Comparison of ENCODE assay signal across 26 cellular contexts in the genomic region with DNA sequence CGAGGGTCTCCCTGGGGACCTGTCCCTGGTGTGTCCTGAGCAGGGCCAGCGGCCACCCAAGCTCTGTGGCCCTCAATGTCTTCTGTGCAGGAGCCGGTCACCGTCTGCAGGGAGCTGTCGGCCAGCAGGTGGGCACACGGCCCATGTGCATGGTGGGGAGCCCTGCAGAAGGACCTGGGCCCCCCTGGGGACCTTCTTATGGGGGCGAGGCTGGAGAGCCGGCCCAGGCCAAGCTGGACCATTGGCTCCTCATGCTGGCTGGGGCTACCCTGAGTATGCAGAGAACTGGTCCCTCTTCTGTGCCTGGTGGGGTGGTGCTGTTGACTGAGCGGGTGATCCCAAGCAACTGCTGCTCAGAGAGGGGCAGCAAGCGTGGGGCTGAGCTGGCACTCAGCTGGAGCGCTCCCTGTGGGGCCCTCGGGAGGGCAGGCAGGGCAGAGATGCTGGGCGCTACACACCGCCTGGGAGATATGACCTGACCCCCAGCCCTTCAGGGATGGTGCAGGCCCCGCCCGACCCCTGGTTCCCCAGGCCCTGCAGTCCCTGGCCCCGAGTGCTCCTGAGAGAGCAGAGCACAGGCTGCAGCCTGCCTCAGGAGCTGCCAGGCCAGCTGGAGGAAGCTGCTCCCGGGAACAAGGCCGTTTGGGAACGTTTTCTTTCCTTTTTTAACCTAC. TPM values are rescaled to one million over a fixed set of nuclear protein-coding genes. Genes with fewer than 3 reads are reported as not detected.
DNase-seq lines count a peak whose midpoint lies in the region; ATAC-seq and TF ChIP-seq lines count a peak whose summit lies in the region.
"Had no signal": no experiment of that assay in that cellular context is flagged by ENCODE, and none has a peak within 500 bp of the region (broad histone marks: within the 10 kb centered on the region; RNA-seq: fewer than 3 reads in every experiment).

No MANE protein-coding gene starts in this region.

- H3K4me3 Mint-ChIP-seq in endothelial cell (ENCODE audit: unreplicated experiment): no peak overlapping the region
- H3K4me3 Mint-ChIP-seq: activated CD4-positive, alpha-beta T cell treated with anti-CD3 and anti-CD28 coated beads for 36 hours; activated CD8-positive, alpha-beta T cell treated with anti-CD3 and anti-CD28 coated beads for 36 hours; activated naive CD8-positive, alpha-beta T cell treated with anti-CD3 and anti-CD28 coated beads for 36 hours; nephron progenitor cell; stimulated activated naive CD8-positive, alpha-beta T cell treated with anti-CD3 and anti-CD28 coated beads, Interleukin-15, Interleukin-2, amounts not matched to agents 100 ng/mL and 50 ng/mL, for 24 hours had no signal

- H3K9me3 ChIP-seq in osteoblast (ENCODE audit: low read depth, low read length): no peaks in the 10 kb centered on the region
- H3K9me3 ChIP-seq: BLaER1 treated with 17β-estradiol and CSF1 and Interleukin-3, amounts not matched to agents 10 nM and 100 nM; uterus had no signal

- H3K36me3 Mint-ChIP-seq in endothelial cell (ENCODE audit: low read depth, unreplicated experiment): no peaks in the 10 kb centered on the region
- H3K36me3 Mint-ChIP-seq: activated naive CD8-positive, alpha-beta T cell treated with anti-CD3 and anti-CD28 coated beads for 36 hours had no signal

- H3K4me3 ChIP-seq in H7 (ENCODE audit: insufficient read depth, low read depth, low read length) (no peak overlapping the region), osteoblast (ENCODE audit: insufficient read depth, low read length) (no peak overlapping the region)
- H3K4me3 ChIP-seq: BLaER1 treated with 17β-estradiol and CSF1 and Interleukin-3, amounts not matched to agents 10 nM and 100 nM; uterus had no signal

- peak; percentile 18 for DNase-seq in AG08396 (ENCODE audit: low spot score)
- peak; percentile 66 for DNase-seq in H7
- DNase-seq in endothelial cell (ENCODE audit: low spot score): peak; percentile 1
- DNase-seq in osteoblast (ENCODE audit: insufficient read length, low spot score, missing footprints): peak; percentile 71
- no peak for DNase-seq in NCI-H2107 treated with DMSO at 0.1 percent for 48 hours (lab: John Stamatoyannopoulos, UW; ENCODE audit: unreplicated experiment)
- no peak for DNase-seq in cerebellar nuclear complex (lab: John Stamatoyannopoulos, UW)
- DNase-seq: activated CD4-positive, alpha-beta T cell treated with anti-CD3 and anti-CD28 coated beads for 36 hours; activated CD8-positive, alpha-beta memory T cell treated with anti-CD3 and anti-CD28 coated beads, Interleukin-2, amount 50 U/mL, for 48 hours; activated CD8-positive, alpha-beta T cell treated with anti-CD3 and anti-CD28 coated beads for 36 hours; activated naive CD8-positive, alpha-beta T cell treated with anti-CD3 and anti-CD28 coated beads for 36 hours; left cardiac atrium; MV-4-11; NCI-H1436 treated with DMSO at 0.1 percent for 48 hours; NCI-H2081 treated with DMSO at 0.1 percent for 48 hours; NCI-H345; nephron progenitor cell; stimulated activated CD8-positive, alpha-beta memory T cell treated with anti-CD3 and anti-CD28 coated beads, Interleukin-4, amount 100 ng/mL, for 48 hours; T-helper 9 cell; uterus had no signal

- no peak overlapping the region for H3K4me2 ChIP-seq in osteoblast (ENCODE audit: insufficient read depth, low read length)

- peaks cover 2% of the 10 kb centered on the region for H3K27me3 Mint-ChIP-seq in endothelial cell (ENCODE audit: unreplicated experiment)
- H3K27me3 Mint-ChIP-seq: activated CD4-positive, alpha-beta T cell treated with anti-CD3 and anti-CD28 coated beads for 36 hours; activated CD8-positive, alpha-beta T cell treated with anti-CD3 and anti-CD28 coated beads for 36 hours; activated naive CD8-positive, alpha-beta T cell treated with anti-CD3 and anti-CD28 coated beads for 36 hours; stimulated activated naive CD8-positive, alpha-beta T cell treated with anti-CD3 and anti-CD28 coated beads, Interleukin-15, Interleukin-2, amounts not matched to agents 100 ng/mL and 50 ng/mL, for 24 hours had no signal

- no peaks in the 10 kb centered on the region for H4K20me1 ChIP-seq in osteoblast (ENCODE audit: insufficient read depth, low read length)

- H3K4me1 Mint-ChIP-seq in endothelial cell (ENCODE audit: unreplicated experiment): no peaks in the 10 kb centered on the region
- H3K4me1 Mint-ChIP-seq: activated CD4-positive, alpha-beta T cell treated with anti-CD3 and anti-CD28 coated beads for 36 hours had no signal

- no peak overlapping the region for H3K27ac Mint-ChIP-seq in endothelial cell (ENCODE audit: unreplicated experiment)
- H3K27ac Mint-ChIP-seq: activated CD4-positive, alpha-beta T cell treated with anti-CD3 and anti-CD28 coated beads for 36 hours; activated CD8-positive, alpha-beta T cell treated with anti-CD3 and anti-CD28 coated beads for 36 hours; activated naive CD8-positive, alpha-beta T cell treated with anti-CD3 and anti-CD28 coated beads for 36 hours; nephron progenitor cell; stimulated activated naive CD8-positive, alpha-beta T cell treated with anti-CD3 and anti-CD28 coated beads, Interleukin-15, Interleukin-2, amounts not matched to agents 100 ng/mL and 50 ng/mL, for 24 hours had no signal

- H3K36me3 ChIP-seq in H7 (replicated peaks; ENCODE audit: control insufficient read depth, insufficient read depth, low read length): no peaks in the 10 kb centered on the region
- no peaks in the 10 kb centered on the region for H3K36me3 ChIP-seq in osteoblast (ENCODE audit: insufficient read depth, low read length)
- H3K36me3 ChIP-seq: BLaER1 treated with 17β-estradiol and CSF1 and Interleukin-3, amounts not matched to agents 10 nM and 100 nM; uterus had no signal

- no peak overlapping the region for H2AFZ ChIP-seq in osteoblast (ENCODE audit: low read length)
- H2AFZ ChIP-seq: parathyroid adenoma had no signal

- H3K4me1 ChIP-seq in osteoblast (ENCODE audit: insufficient read depth, low read length): no peaks in the 10 kb centered on the region
- H3K4me1 ChIP-seq: parathyroid adenoma, uterus had no signal

- no peak for ATAC-seq in HG02938 (IDR thresholded peaks at IDR 0.05; ENCODE audit: unreplicated experiment)
- ATAC-seq: activated CD4-positive, alpha-beta T cell treated with anti-CD3 and anti-CD28 coated beads for 36 hours; activated CD8-positive, alpha-beta T cell treated with anti-CD3 and anti-CD28 coated beads for 36 hours; HCT116; left cardiac atrium had no signal

- no peak overlapping the region for H3K27ac ChIP-seq in osteoblast (ENCODE audit: low read depth, low read length)
- H3K27ac ChIP-seq: parathyroid adenoma, uterus, VCaP had no signal

- no peaks in the 10 kb centered on the region for H3K9me3 Mint-ChIP-seq in endothelial cell (ENCODE audit: unreplicated experiment)
- H3K9me3 Mint-ChIP-seq: activated CD8-positive, alpha-beta T cell treated with anti-CD3 and anti-CD28 coated beads for 36 hours; activated naive CD8-positive, alpha-beta T cell treated with anti-CD3 and anti-CD28 coated beads for 36 hours; nephron progenitor cell; stimulated activated naive CD8-positive, alpha-beta T cell treated with anti-CD3 and anti-CD28 coated beads, Interleukin-15, Interleukin-2, amounts not matched to agents 100 ng/mL and 50 ng/mL, for 24 hours had no signal

- TF ChIP-seq CTCF in endothelial cell (IDR thresholded peaks at IDR 0.05; ENCODE audit: unreplicated experiment) (no peak), osteoblast (IDR thresholded peaks at IDR 0.05; ENCODE audit: extremely low read depth, low read depth, low read length) (no peak)

- H3K79me2 ChIP-seq in osteoblast (ENCODE audit: insufficient read depth, low read length): no peaks in the 10 kb centered on the region
- H3K79me2 ChIP-seq: parathyroid adenoma had no signal

- H3K27me3 ChIP-seq in H7 (ENCODE audit: control insufficient read depth, insufficient read depth, low read length) (no peaks in the 10 kb centered on the region), osteoblast (ENCODE audit: insufficient read depth, low read length) (no peaks in the 10 kb centered on the region)
- H3K27me3 ChIP-seq: uterus had no signal

RNA-seq across cellular contexts. Expression of a gene that starts 14.8 kb away (rescaled TPM):
- total RNA-seq in H7 (2014; rRNA removed; shearing (Covaris generic)): 4.1 and 5.2 TPM in 2 replicates
- total RNA-seq in endothelial cell (ENCODE audit: unreplicated experiment) (0.36 TPM), osteoblast (under 0.01 TPM in 2 replicates)
- total RNA-seq: bronchial epithelial cell had no signal

Comparison
In these comparisons a context has a peak if more than half of its experiments do, and no peak if none do; other contexts are left out.
1. DNase-seq: peak in AG08396 (single experiment), H7 (single experiment), endothelial cell (single experiment) and osteoblast (single experiment); none in NCI-H2107 treated with DMSO at 0.1 percent for 48 hours (single experiment) and cerebellar nuclear complex (0 of 2).